In genomic region chr10:101228682-101229274, GRCh38 we compare ENCODE assay signal across 3 cellular contexts.
TF ChIP-seq lines count a peak whose summit lies in the region.

No MANE protein-coding gene starts in this region.

TF ChIP-seq in SK-N-SH, 30 proteins besides CTCF, POLR2A, EP300 and RAD21 (continued from another document):
- TF ChIP-seq, protein P1, sequence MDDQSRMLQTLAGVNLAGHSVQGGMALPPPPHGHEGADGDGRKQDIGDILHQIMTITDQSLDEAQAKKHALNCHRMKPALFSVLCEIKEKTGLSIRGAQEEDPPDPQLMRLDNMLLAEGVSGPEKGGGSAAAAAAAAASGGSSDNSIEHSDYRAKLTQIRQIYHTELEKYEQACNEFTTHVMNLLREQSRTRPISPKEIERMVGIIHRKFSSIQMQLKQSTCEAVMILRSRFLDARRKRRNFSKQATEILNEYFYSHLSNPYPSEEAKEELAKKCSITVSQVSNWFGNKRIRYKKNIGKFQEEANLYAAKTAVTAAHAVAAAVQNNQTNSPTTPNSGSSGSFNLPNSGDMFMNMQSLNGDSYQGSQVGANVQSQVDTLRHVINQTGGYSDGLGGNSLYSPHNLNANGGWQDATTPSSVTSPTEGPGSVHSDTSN (IDR thresholded peaks at IDR 0.05), result no peak
- TF ChIP-seq, protein P2, sequence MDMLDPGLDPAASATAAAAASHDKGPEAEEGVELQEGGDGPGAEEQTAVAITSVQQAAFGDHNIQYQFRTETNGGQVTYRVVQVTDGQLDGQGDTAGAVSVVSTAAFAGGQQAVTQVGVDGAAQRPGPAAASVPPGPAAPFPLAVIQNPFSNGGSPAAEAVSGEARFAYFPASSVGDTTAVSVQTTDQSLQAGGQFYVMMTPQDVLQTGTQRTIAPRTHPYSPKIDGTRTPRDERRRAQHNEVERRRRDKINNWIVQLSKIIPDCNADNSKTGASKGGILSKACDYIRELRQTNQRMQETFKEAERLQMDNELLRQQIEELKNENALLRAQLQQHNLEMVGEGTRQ (IDR thresholded peaks at IDR 0.05; ENCODE audit: borderline replicate concordance, low read depth, low read length), result no peak
- TF ChIP-seq EZH2phosphoT487 (IDR thresholded peaks at IDR 0.05; ENCODE audit: borderline replicate concordance, low read depth) (no peak), YY1 (IDR thresholded peaks at IDR 0.05; ENCODE audit: low read depth) (no peak), GABPA (IDR thresholded peaks at IDR 0.05; ENCODE audit: low read depth) (no peak), RXRA (IDR thresholded peaks at IDR 0.05; ENCODE audit: borderline replicate concordance, low read depth) (no peak), GATA2 (CRISPR knock-in tag; IDR thresholded peaks at IDR 0.05) (no peak), RFX5 (IDR thresholded peaks at IDR 0.05; ENCODE audit: low read length) (no peak), FOSL2 (IDR thresholded peaks at IDR 0.05; ENCODE audit: borderline replicate concordance, low read depth) (no peak), NFIC (IDR thresholded peaks at IDR 0.05; ENCODE audit: borderline replicate concordance) (no peak), JUND (IDR thresholded peaks at IDR 0.05) (no peak), MAX (IDR thresholded peaks at IDR 0.05; ENCODE audit: low read depth) (no peak)

TF ChIP-seq in SK-N-SH treated with all-trans-retinoic acid at 6 μM for 48 hours, 23 proteins besides CTCF, POLR2A, EP300 and RAD21 (continued from another document):
- no peak for TF ChIP-seq CSDC2 (CRISPR knock-in tag; IDR thresholded peaks at IDR 0.05)
- no peak for TF ChIP-seq PPARA (CRISPR knock-in tag; IDR thresholded peaks at IDR 0.05; ENCODE audit: borderline replicate concordance)
- TF ChIP-seq ESRRG (CRISPR knock-in tag; IDR thresholded peaks at IDR 0.05), result no peak

TF ChIP-seq in Ishikawa, 13 proteins besides CTCF, POLR2A, EP300 and RAD21:
- TF ChIP-seq REST (IDR thresholded peaks at IDR 0.05; ENCODE audit: low read depth) (no peak), TAF1 (IDR thresholded peaks at IDR 0.05; ENCODE audit: low read depth) (no peak), ZBTB7A (IDR thresholded peaks at IDR 0.05; ENCODE audit: low read depth) (0 out of 2 replicates have a peak, but pooled peaks have one; percentile 35)
- TF ChIP-seq, protein P3, sequence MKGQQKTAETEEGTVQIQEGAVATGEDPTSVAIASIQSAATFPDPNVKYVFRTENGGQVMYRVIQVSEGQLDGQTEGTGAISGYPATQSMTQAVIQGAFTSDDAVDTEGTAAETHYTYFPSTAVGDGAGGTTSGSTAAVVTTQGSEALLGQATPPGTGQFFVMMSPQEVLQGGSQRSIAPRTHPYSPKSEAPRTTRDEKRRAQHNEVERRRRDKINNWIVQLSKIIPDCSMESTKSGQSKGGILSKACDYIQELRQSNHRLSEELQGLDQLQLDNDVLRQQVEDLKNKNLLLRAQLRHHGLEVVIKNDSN (IDR thresholded peaks at IDR 0.05), result 0 out of 2 replicates have a peak, but pooled peaks have one; percentile 24
